40 cellular contexts compared by ENCODE assay signal in genomic region chr11:64616817-64617216, GRCh38. TPM values are rescaled to one million over a fixed set of nuclear protein-coding genes. Genes with fewer than 3 reads are reported as not detected.
"Had no signal": no experiment of that assay in that cellular context is flagged by ENCODE, and none has a peak within 500 bp of the region (broad histone marks: within the 10 kb centered on the region; RNA-seq: fewer than 3 reads in every experiment).

No MANE protein-coding gene starts in this region.

- FAIRE-seq: RCC 7860 had no signal

- DNase-seq: activated CD4-positive, alpha-beta T cell treated with anti-CD3 and anti-CD28 coated beads, Interleukin-2, amount 10 ng/mL, durations not matched to agents 24 days and 14 days; activated CD4-positive, alpha-beta T cell treated with anti-CD3 and anti-CD28 coated beads, Interleukin-2, amount 50 U/mL, for 4 hours; activated CD4-positive, CD25-positive, alpha-beta regulatory T cell; activated CD8-positive, alpha-beta T cell treated with anti-CD3 and anti-CD28 coated beads for 36 hours; activated effector memory CD4-positive, alpha-beta T cell treated with anti-CD3 and anti-CD28 coated beads, Interleukin-2, amount 50 U/mL, for 16 hours; activated naive CD4-positive, alpha-beta T cell; activated naive CD4-positive, alpha-beta T cell treated with anti-CD3 and anti-CD28 coated beads, Interleukin-2, amount 50 U/mL, for 16 hours; activated naive CD8-positive, alpha-beta T cell treated with anti-CD3 and anti-CD28 coated beads for 36 hours; activated T-cell treated with anti-CD3 and anti-CD28 coated beads, Interleukin-2, amount 50 U/mL, for 1 hour; activated T-cell treated with anti-CD3 and anti-CD28 coated beads, Interleukin-2, amount 50 U/mL, for 72 hours; amniotic stem cell; aorta; MM.1S; MV-4-11; NCI-H1092; NCI-H146; NCI-H187; NCI-H2029 treated with DMSO at 0.1 percent for 48 hours; NCI-H2107; NCI-H2171; NCI-H510A; NCI-H526; NCI-H748 treated with DMSO at 0.1 percent for 48 hours; NK-92 treated with Interleukin-12 subunit alpha and Interleukin-12 subunit beta, amount 100 ng/mL, for 24 hours; PC-3; SIG-M5; SW 1271; T-helper 1 cell; T-helper 2 cell; T-helper 9 cell had no signal

- ATAC-seq: activated CD8-positive, alpha-beta T cell treated with anti-CD3 and anti-CD28 coated beads for 36 hours; activated T-cell treated with anti-CD3 and anti-CD28 coated beads, Interleukin-2, amount 50 U/mL, for 72 hours; activated T-helper 17 cell treated with anti-CD3 and anti-CD28 coated beads, Interleukin-2, amount 50 U/mL, for 72 hours; PC-3; Right ventricle myocardium inferior; SK-N-SH treated with all-trans-retinoic acid at 6 μM for 48 hours had no signal

- H3K27ac ChIP-seq: RWPE1, VCaP had no signal

RNA-seq across cellular contexts. Expression of gene SLC22A12, which starts 25.8 kb away (rescaled TPM):
- total RNA-seq: activated CD4-positive, alpha-beta T cell treated with anti-CD3 and anti-CD28 coated beads, Interleukin-2, amount 10 ng/mL, durations not matched to agents 24 days and 14 days; activated CD8-positive, alpha-beta memory T cell treated with anti-CD3 and anti-CD28 coated beads for 36 hours; activated CD8-positive, alpha-beta T cell treated with anti-CD3 and anti-CD28 coated beads for 36 hours; activated naive CD8-positive, alpha-beta T cell treated with anti-CD3 and anti-CD28 coated beads for 36 hours; activated T-cell treated with anti-CD3 and anti-CD28 coated beads, Interleukin-2, amount 50 U/mL, for 72 hours; activated T-helper 17 cell treated with anti-CD3 and anti-CD28 coated beads, Interleukin-2, amount 50 U/mL, for 72 hours; aorta; cardiac septum; LHCN-M2; PC-3; Right ventricle myocardium inferior; SK-MEL-5 had no signal
- polyA plus RNA-seq: aorta had no signal
